ENCODE assay signal across 13 cellular contexts in genomic region chr6:158043586-158044524, GRCh38.
DNase-seq lines count a peak whose midpoint lies in the region; ATAC-seq and TF ChIP-seq lines count a peak whose summit lies in the region.
"Had no signal": no experiment of that assay in that cellular context is flagged by ENCODE, and none has a peak within 500 bp of the region (broad histone marks: within the 10 kb centered on the region; RNA-seq: fewer than 3 reads in every experiment).

No MANE protein-coding gene starts in this region.

- CTCF ChIA-PET in SK-N-SH (lab: Yijun Ruan, JAX): interaction anchor here (2.0 to 2.8 kb wide), 3 partner anchors 28 to 170 kb away, joined by 6 to 20 read pairs (median 7); no protein-coding TSS in a partner anchor

- no peaks in the 10 kb centered on the region for H3K9me3 Mint-ChIP-seq in naive thymus-derived CD8-positive, alpha-beta T cell
- H3K9me3 Mint-ChIP-seq in type B pancreatic cell: no peaks in the 10 kb centered on the region
- H3K9me3 Mint-ChIP-seq in CD14-positive monocyte: peaks cover 0 to 2% (median 0%) of the 10 kb centered on the region in 7 donors

- intact Hi-C loops in CD14-positive monocyte (cut with micrococcal nuclease): loop anchor here in 1 of 2 donors (5.0 kb wide), 1 partner anchor 33 kb away; no protein-coding TSS in a partner anchor

- peak overlapping the region in 7 of 10 donors; percentile 17 to 75 (median 59) for H3K27ac Mint-ChIP-seq in naive thymus-derived CD8-positive, alpha-beta T cell
- peak overlapping the region; percentile 79 for H3K27ac Mint-ChIP-seq in type B pancreatic cell
- peak overlapping the region in 1 of 7 donors; percentile 66 for H3K27ac Mint-ChIP-seq in CD14-positive monocyte
- H3K27ac Mint-ChIP-seq: T-helper 17 cell had no signal

- no peak for TF ChIP-seq EP300 in SK-N-SH (IDR thresholded peaks at IDR 0.05; ENCODE audit: borderline replicate concordance in 1 of 2, low read depth in 1 of 2, low read length in 1 of 2)

- H3K4me2 ChIP-seq in SK-N-SH: no peak overlapping the region

- H3K4me1 ChIP-seq in SK-N-SH (ENCODE audit: control insufficient read depth in 1 of 2, insufficient read depth in 2 of 2, low read depth in 1 of 2, low read length in 1 of 2): peaks cover 39 to 42% of the 10 kb centered on the region in 2 experiments

- H3K9ac ChIP-seq in SK-N-SH: peak overlapping the region; percentile 65; the same call in 1 of the 2 replicates

- H3K36me3 ChIP-seq in SK-N-SH (replicated peaks in 1 of 2; ENCODE audit: control insufficient read depth in 1 of 2, insufficient read depth in 2 of 2, low read length in 1 of 2): peaks cover 6 to 48% of the 10 kb centered on the region in 2 experiments

- peak overlapping the region in 1 of 2 experiments; percentile 99; a peak in 2 of 4 replicates for H3K27ac ChIP-seq in SK-N-SH (ENCODE audit: low read depth in 2 of 2, low read length in 1 of 2)
- H3K27ac ChIP-seq: 22Rv1 had no signal

- peaks cover 35% of the 10 kb centered on the region for H3F3A ChIP-seq in SK-N-SH (replicated peaks; ENCODE audit: insufficient read depth)

- TF ChIP-seq CTCF in SK-N-SH (IDR thresholded peaks at IDR 0.05): no peak
- no peak for TF ChIP-seq CTCF in type B pancreatic cell (conservative IDR thresholded peaks at IDR 0.05)
- no peak for TF ChIP-seq CTCF in CD14-positive monocyte (IDR thresholded peaks at IDR 0.05)

- no peak overlapping the region for H2AFZ ChIP-seq in SK-N-SH (ENCODE audit: low read depth)

- POLR2A ChIA-PET in SK-N-SH (lab: Yijun Ruan, JAX): no interaction called here
- POLR2A ChIA-PET in naive thymus-derived CD8-positive, alpha-beta T cell (lab: Charles Lee): no interaction called here

- H3K4me3 Mint-ChIP-seq in naive thymus-derived CD8-positive, alpha-beta T cell: no peak overlapping the region
- peak overlapping the region; percentile 52 for H3K4me3 Mint-ChIP-seq in type B pancreatic cell
- no peak overlapping the region for H3K4me3 Mint-ChIP-seq in CD14-positive monocyte
- H3K4me3 Mint-ChIP-seq: T-helper 17 cell had no signal

- no peaks in the 10 kb centered on the region for H3K9me3 ChIP-seq in SK-N-SH

- H3K27me3 ChIP-seq in SK-N-SH (ENCODE audit: insufficient read depth): no peaks in the 10 kb centered on the region

- no peak for TF ChIP-seq RAD21 in SK-N-SH (IDR thresholded peaks at IDR 0.05; ENCODE audit: low read length)

- H3K4me1 Mint-ChIP-seq in naive thymus-derived CD8-positive, alpha-beta T cell: peaks cover 28 to 47% (median 43%) of the 10 kb centered on the region in 4 donors
- peaks cover 38% of the 10 kb centered on the region for H3K4me1 Mint-ChIP-seq in type B pancreatic cell (ENCODE audit: unreplicated experiment)
- peaks cover 16% of the 10 kb centered on the region for H3K4me1 Mint-ChIP-seq in CD14-positive monocyte

- H3K9me2 ChIP-seq in SK-N-SH: no peaks in the 10 kb centered on the region

- no peak for TF ChIP-seq POLR2A in erythroblast (IDR thresholded peaks at IDR 0.05; ENCODE audit: low read length)

- WGBS in SK-N-SH (ENCODE audit: low lambda C conversion rate): 94% methylated on average over 20 of the region's 31 CpGs

- H3K27me3 Mint-ChIP-seq in naive thymus-derived CD8-positive, alpha-beta T cell: no peaks in the 10 kb centered on the region
- H3K27me3 Mint-ChIP-seq in type B pancreatic cell (no peaks in the 10 kb centered on the region), CD14-positive monocyte (ENCODE audit: low read depth in 3 of 3) (peaks cover 7 to 12% (median 10%) of the 10 kb centered on the region in 3 donors)
- H3K27me3 Mint-ChIP-seq: T-helper 17 cell had no signal

- H3K79me2 ChIP-seq in SK-N-SH (ENCODE audit: insufficient read depth): peaks cover 66% of the 10 kb centered on the region

- ATAC-seq in SK-N-SH treated with all-trans-retinoic acid at 6 μM for 48 hours: no peak
- ATAC-seq in naive thymus-derived CD8-positive, alpha-beta T cell: no peak
- no peak for ATAC-seq in HG03565 (IDR thresholded peaks at IDR 0.05; ENCODE audit: unreplicated experiment)
- ATAC-seq: T-helper 17 cell had no signal

- H3K4me3 ChIP-seq in SK-N-SH (ENCODE audit: low read depth in 2 of 2, low read length in 1 of 2): no peak overlapping the region

- H3K36me3 Mint-ChIP-seq in naive thymus-derived CD8-positive, alpha-beta T cell: peaks cover 0 to 16% (median 6%) of the 10 kb centered on the region in 3 donors
- H3K36me3 Mint-ChIP-seq in type B pancreatic cell: peaks cover 20% of the 10 kb centered on the region
- H3K36me3 Mint-ChIP-seq in CD14-positive monocyte: peaks cover 4 to 7% of the 10 kb centered on the region in 2 donors

- no peaks in the 10 kb centered on the region for H4K20me1 ChIP-seq in SK-N-SH (ENCODE audit: insufficient read depth)

- no peak for DNase-seq in SK-N-SH
- DNase-seq in erythroblast (lab: John Stamatoyannopoulos, UW): peak; percentile 20 to 58
- peak in 1 of 10 donors; percentile 50 for DNase-seq in naive thymus-derived CD8-positive, alpha-beta T cell
- no peak for DNase-seq in type B pancreatic cell (ENCODE audit: extremely low spot score, unreplicated experiment)
- no peak for DNase-seq in NCI-H82 treated with DMSO at 0.1 percent for 48 hours (lab: John Stamatoyannopoulos, UW; ENCODE audit: unreplicated experiment)
- no peak for DNase-seq in CD14-positive monocyte (ENCODE audit: low spot score)
- DNase-seq: activated CD8-positive, alpha-beta memory T cell treated with anti-CD3 and anti-CD28 coated beads for 24 hours; DND-41; NCI-H187 treated with DMSO at 0.1 percent for 48 hours; T-helper 17 cell had no signal

TF ChIP-seq in SK-N-SH, 30 proteins besides CTCF, POLR2A, EP300 and RAD21 (continues in another document):
- TF ChIP-seq POLR2AphosphoS5 (IDR thresholded peaks at IDR 0.05; ENCODE audit: low read depth, low read length): no peak
- no peak for TF ChIP-seq SMC3 (IDR thresholded peaks at IDR 0.05; ENCODE audit: low read depth, low read length)
- no peak for TF ChIP-seq MXI1 (IDR thresholded peaks at IDR 0.05; ENCODE audit: low read depth, low read length)
- TF ChIP-seq ELF1 (IDR thresholded peaks at IDR 0.05): no peak
- no peak for TF ChIP-seq ZBTB33 (IDR thresholded peaks at IDR 0.05; ENCODE audit: borderline replicate concordance, low read depth)
- no peak for TF ChIP-seq RXRA (IDR thresholded peaks at IDR 0.05; ENCODE audit: borderline replicate concordance, low read depth)
- TF ChIP-seq PBX3 (IDR thresholded peaks at IDR 0.05): no peak

TF ChIP-seq in SK-N-SH treated with all-trans-retinoic acid at 6 μM for 48 hours, 23 proteins besides CTCF, POLR2A, EP300 and RAD21:
- TF ChIP-seq GLIS3 (CRISPR knock-in tag; IDR thresholded peaks at IDR 0.05) (no peak), TCF4 (CRISPR knock-in tag; IDR thresholded peaks at IDR 0.05; ENCODE audit: borderline replicate concordance) (no peak), ESRRG (CRISPR knock-in tag; IDR thresholded peaks at IDR 0.05) (no peak), ZFP30 (CRISPR knock-in tag; IDR thresholded peaks at IDR 0.05) (no peak), ARNTL (CRISPR knock-in tag; IDR thresholded peaks at IDR 0.05; ENCODE audit: borderline replicate concordance, low read depth) (no peak), ZNF8 (CRISPR knock-in tag; IDR thresholded peaks at IDR 0.05) (no peak)
- TF ChIP-seq, protein P1, sequence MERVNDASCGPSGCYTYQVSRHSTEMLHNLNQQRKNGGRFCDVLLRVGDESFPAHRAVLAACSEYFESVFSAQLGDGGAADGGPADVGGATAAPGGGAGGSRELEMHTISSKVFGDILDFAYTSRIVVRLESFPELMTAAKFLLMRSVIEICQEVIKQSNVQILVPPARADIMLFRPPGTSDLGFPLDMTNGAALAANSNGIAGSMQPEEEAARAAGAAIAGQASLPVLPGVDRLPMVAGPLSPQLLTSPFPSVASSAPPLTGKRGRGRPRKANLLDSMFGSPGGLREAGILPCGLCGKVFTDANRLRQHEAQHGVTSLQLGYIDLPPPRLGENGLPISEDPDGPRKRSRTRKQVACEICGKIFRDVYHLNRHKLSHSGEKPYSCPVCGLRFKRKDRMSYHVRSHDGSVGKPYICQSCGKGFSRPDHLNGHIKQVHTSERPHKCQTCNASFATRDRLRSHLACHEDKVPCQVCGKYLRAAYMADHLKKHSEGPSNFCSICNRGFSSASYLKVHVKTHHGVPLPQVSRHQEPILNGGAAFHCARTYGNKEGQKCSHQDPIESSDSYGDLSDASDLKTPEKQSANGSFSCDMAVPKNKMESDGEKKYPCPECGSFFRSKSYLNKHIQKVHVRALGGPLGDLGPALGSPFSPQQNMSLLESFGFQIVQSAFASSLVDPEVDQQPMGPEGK (CRISPR knock-in tag; IDR thresholded peaks at IDR 0.05; ENCODE audit: borderline replicate concordance): no peak

Comparison
In these comparisons a context has a peak if more than half of its experiments do, and no peak if none do; other contexts are left out.
1. DNase-seq: peak in erythroblast (2 of 2); none in SK-N-SH (single experiment), type B pancreatic cell (single experiment), NCI-H82 treated with DMSO at 0.1 percent for 48 hours (single experiment) and CD14-positive monocyte (single experiment).